In the genomic region with DNA sequence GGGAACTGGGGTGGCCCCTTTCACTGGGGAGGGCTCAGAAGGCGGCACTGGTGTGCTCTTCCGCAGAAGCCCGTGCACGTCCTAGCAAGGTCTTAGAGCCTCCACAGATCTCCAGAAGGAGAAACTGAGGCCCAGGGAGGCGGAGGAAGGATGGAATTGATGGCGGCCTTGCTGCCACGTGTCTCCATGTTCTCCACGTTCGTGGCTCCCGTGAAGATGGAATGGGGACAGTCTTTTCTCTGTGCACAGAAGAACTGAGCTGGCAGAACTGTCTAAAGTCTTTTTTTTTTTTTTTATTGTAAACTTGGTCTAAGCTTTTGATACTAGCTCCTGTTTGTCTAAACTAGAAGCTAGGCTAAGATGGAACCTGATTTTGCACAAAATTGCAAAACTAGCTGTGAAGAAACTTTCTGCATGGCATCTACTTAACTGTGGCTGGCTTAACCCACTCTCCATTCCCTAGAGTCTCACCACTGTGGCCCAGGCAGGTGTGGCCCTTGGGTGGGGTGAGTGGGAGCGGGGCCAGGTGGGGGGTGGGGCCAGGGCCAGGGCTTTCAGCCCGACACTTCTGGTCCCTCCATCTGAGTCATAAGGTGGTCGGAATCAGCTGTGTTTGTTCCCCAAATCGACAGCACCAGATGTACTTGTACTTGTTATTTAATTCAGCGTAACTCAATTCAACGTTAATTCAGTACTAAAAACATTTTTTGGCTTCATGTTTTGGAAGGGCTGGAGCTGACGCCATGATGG, we compare ENCODE assay signal across 24 cellular contexts.
"Had no signal": no experiment of that assay in that cellular context is flagged by ENCODE, and none has a peak within 500 bp of the region (broad histone marks: within the 10 kb centered on the region; RNA-seq: fewer than 3 reads in every experiment).

No MANE protein-coding gene starts in this region.

- H3K9ac ChIP-seq: KMS-11 had no signal

- H3K4me2 ChIP-seq: KMS-11 had no signal

- H3K27ac ChIP-seq: HL-60, KMS-11, SJSA1, SK-N-MC had no signal

- H3K4me3 ChIP-seq: K562, SJSA1, SK-N-MC had no signal

- FAIRE-seq: HTR-8/SVneo, K562, RCC 7860 had no signal

- H3K27me3 ChIP-seq: SJSA1 had no signal

- H3K36me3 ChIP-seq: SJSA1 had no signal

- DNase-seq: Kasumi-1, MM.1S, NCI-H1092 treated with DMSO at 0.1 percent for 48 hours, NCI-H1436, NCI-H187, NCI-H2029, NCI-H2081 treated with DMSO at 0.1 percent for 48 hours, NCI-H2171, NCI-H226, NCI-H446, NCI-H510A, NCI-H524 treated with DMSO at 0.1 percent for 48 hours, NCI-H69, NCI-H774, Right ventricle myocardium superior, RPMI8226, SIG-M5 had no signal

- H3K9me3 ChIP-seq: SJSA1 had no signal

- ATAC-seq: K562 had no signal
